ENCODE assay signal across 21 cellular contexts in the genomic region with DNA sequence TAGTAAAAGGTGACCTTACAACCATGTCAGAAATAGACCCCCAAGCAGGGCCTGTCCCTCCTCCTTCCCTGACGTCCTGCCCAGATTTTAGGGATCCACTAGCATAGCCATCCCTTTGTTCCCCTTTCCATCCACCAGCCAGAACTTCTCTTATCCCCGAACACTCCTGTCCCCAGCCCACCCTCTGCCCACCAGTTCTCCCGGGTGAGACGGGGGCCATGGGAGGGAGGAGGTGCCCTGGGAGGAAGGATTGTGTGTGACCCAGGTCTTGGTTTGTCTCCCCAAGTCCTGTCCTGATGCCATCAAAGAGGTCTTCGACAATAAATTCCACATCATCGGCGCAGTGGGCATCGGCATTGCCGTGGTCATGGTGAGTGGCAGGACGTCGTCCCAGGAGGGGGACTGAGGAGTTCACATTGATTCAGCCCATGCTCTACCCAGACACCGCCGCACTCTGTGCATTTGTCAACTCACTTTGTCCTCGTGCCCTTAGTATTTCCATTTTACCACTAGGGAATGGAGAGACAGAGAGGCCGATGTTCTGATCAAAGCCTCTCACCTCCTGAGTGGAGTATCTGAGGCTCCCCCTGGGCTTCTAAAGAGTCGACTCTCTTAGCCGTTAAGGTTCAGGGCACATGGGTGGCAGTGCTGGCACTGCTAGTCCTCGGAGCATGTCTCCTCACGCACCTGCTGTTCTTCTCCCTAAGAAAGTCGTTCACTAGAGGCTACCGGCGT. TPM values are rescaled to one million over a fixed set of nuclear protein-coding genes. Genes with fewer than 3 reads are reported as not detected.
DNase-seq lines count a peak whose midpoint lies in the region; ATAC-seq, FAIRE-seq and TF ChIP-seq lines count a peak whose summit lies in the region.
"Had no signal": no experiment of that assay in that cellular context is flagged by ENCODE, and none has a peak within 500 bp of the region (broad histone marks: within the 10 kb centered on the region; RNA-seq: fewer than 3 reads in every experiment).

No MANE protein-coding gene starts in this region.

- POLR2A ChIA-PET in MCF 10A (lab: Yijun Ruan, JAX): no interaction called here

- WGBS in esophagus, 2 donors: 74 to 78% methylated on average over 22 of the region's 22 CpGs
- 88 to 89% methylated on average over 22 of the region's 22 CpGs for WGBS in pancreas, 2 donors

- no peaks in the 10 kb centered on the region for H3K27me3 ChIP-seq in breast epithelium
- no peaks in the 10 kb centered on the region for H3K27me3 ChIP-seq in esophagus (ENCODE audit: control insufficient read depth in 1 of 2, insufficient read depth in 2 of 2, low read length in 2 of 2)
- H3K27me3 ChIP-seq in pancreas: no peaks in the 10 kb centered on the region
- H3K27me3 ChIP-seq: spleen, tibial artery had no signal

- TF ChIP-seq CTCF in breast epithelium (IDR thresholded peaks at IDR 0.05) (no peak), MCF 10A (IDR thresholded peaks at IDR 0.05; ENCODE audit: unreplicated experiment) (no peak), pancreas (IDR thresholded peaks at IDR 0.05) (no peak), type B pancreatic cell (conservative IDR thresholded peaks at IDR 0.05) (no peak)

- no peak overlapping the region for H3K27ac Mint-ChIP-seq in MCF 10A (ENCODE audit: low read depth, unreplicated experiment)
- H3K27ac Mint-ChIP-seq in type B pancreatic cell: peak overlapping the region; percentile 87
- H3K27ac Mint-ChIP-seq: activated naive CD8-positive, alpha-beta T cell treated with anti-CD3 and anti-CD28 coated beads for 36 hours; activated T-cell treated with anti-CD3 and anti-CD28 coated beads, Interleukin-2, amount 50 U/mL, for 72 hours had no signal

- H3K4me1 ChIP-seq in breast epithelium (peaks cover 3 to 33% of the 10 kb centered on the region in 2 donors), esophagus (ENCODE audit: control insufficient read depth in 2 of 2, insufficient read depth in 2 of 2, low read length in 1 of 2) (peaks cover 9 to 28% of the 10 kb centered on the region in 2 donors), pancreas (peaks cover 12 to 28% (median 14%) of the 10 kb centered on the region in 3 donors)

- H3K27me3 Mint-ChIP-seq in MCF 10A (ENCODE audit: insufficient read depth, unreplicated experiment) (no peaks in the 10 kb centered on the region), type B pancreatic cell (peaks cover 3% of the 10 kb centered on the region)
- H3K27me3 Mint-ChIP-seq: activated naive CD8-positive, alpha-beta T cell treated with anti-CD3 and anti-CD28 coated beads for 36 hours had no signal

- DNase-seq in breast epithelium (ENCODE audit: low spot score in 2 of 2) (no peak), MCF 10A (ENCODE audit: unreplicated experiment) (no peak), pancreas (peak in 1 of 6 donors; percentile 25), type B pancreatic cell (ENCODE audit: extremely low spot score, unreplicated experiment) (no peak), HCEC 1CT (no peak)
- DNase-seq: activated CD4-positive, alpha-beta T cell treated with anti-CD3 and anti-CD28 coated beads, Interleukin-2, amount 50 U/mL, for 4 hours; activated naive CD8-positive, alpha-beta T cell treated with anti-CD3 and anti-CD28 coated beads for 36 hours; activated T-cell treated with anti-CD3 and anti-CD28 coated beads, Interleukin-2, amount 50 U/mL, for 72 hours; effector CD8-positive, alpha-beta T cell; H9; midbrain; occipital lobe; tibial artery had no signal

- no peak for TF ChIP-seq POLR2A in breast epithelium (IDR thresholded peaks at IDR 0.05)

- H3K4me3 Mint-ChIP-seq in MCF 10A (ENCODE audit: unreplicated experiment) (no peak overlapping the region), type B pancreatic cell (peak overlapping the region; percentile 62)
- H3K4me3 Mint-ChIP-seq: activated naive CD8-positive, alpha-beta T cell treated with anti-CD3 and anti-CD28 coated beads for 36 hours; activated T-cell treated with anti-CD3 and anti-CD28 coated beads, Interleukin-2, amount 50 U/mL, for 72 hours; CD14-positive monocyte; H9 had no signal

- ATAC-seq in pancreas: no peak
- ATAC-seq in GM18502 (IDR thresholded peaks at IDR 0.05; ENCODE audit: poor library complexity, unreplicated experiment): no peak
- no peak for ATAC-seq in SK-N-SH treated with all-trans-retinoic acid at 6 μM for 48 hours
- ATAC-seq: activated T-cell treated with anti-CD3 and anti-CD28 coated beads, Interleukin-2, amount 50 U/mL, for 72 hours had no signal

- H3K9me3 ChIP-seq in breast epithelium (no peaks in the 10 kb centered on the region), esophagus (ENCODE audit: control insufficient read depth in 2 of 2, insufficient read depth in 1 of 2, low read depth in 1 of 2, low read length in 1 of 2) (no peaks in the 10 kb centered on the region), pancreas (no peaks in the 10 kb centered on the region)
- H3K9me3 ChIP-seq: spleen, tibial artery had no signal

- CTCF ChIA-PET in MCF 10A (lab: Yijun Ruan, JAX): no interaction called here

- peaks cover 49% of the 10 kb centered on the region for H3K36me3 Mint-ChIP-seq in MCF 10A (ENCODE audit: insufficient read depth, unreplicated experiment)
- H3K36me3 Mint-ChIP-seq in type B pancreatic cell: peaks cover 43% of the 10 kb centered on the region
- H3K36me3 Mint-ChIP-seq: activated naive CD8-positive, alpha-beta T cell treated with anti-CD3 and anti-CD28 coated beads for 36 hours had no signal

- H3K9me3 Mint-ChIP-seq in MCF 10A (ENCODE audit: unreplicated experiment) (no peaks in the 10 kb centered on the region), type B pancreatic cell (no peaks in the 10 kb centered on the region)
- H3K9me3 Mint-ChIP-seq: activated naive CD8-positive, alpha-beta T cell treated with anti-CD3 and anti-CD28 coated beads for 36 hours; activated T-cell treated with anti-CD3 and anti-CD28 coated beads, Interleukin-2, amount 50 U/mL, for 72 hours; CD14-positive monocyte; H9 had no signal

- H3K27ac ChIP-seq in breast epithelium: peak overlapping the region; percentile 91 to 96
- peak overlapping the region; percentile 40 to 63 for H3K27ac ChIP-seq in esophagus (ENCODE audit: low read depth in 2 of 2, low read length in 1 of 2)
- H3K27ac ChIP-seq in pancreas: peak overlapping the region in 3 of 4 donors; percentile 17 to 60 (median 58)
- H3K27ac ChIP-seq: tibial artery had no signal

- intact Hi-C loops in breast epithelium (cut with DNase I; ENCODE audit: low total_unique reads): no loop called here
- intact Hi-C loops in MCF 10A (cut with micrococcal nuclease): no loop called here
- intact Hi-C loops in pancreas (cut with DNase I): no loop called here

- H3K4me3 ChIP-seq in breast epithelium (no peak overlapping the region), esophagus (ENCODE audit: low read depth in 1 of 2, low read length in 2 of 2) (no peak overlapping the region), pancreas (no peak overlapping the region)
- H3K4me3 ChIP-seq: spleen, tibial artery had no signal

- BruUV-seq in MCF 10A (replicated peaks; lab: Mats Ljungman, UMichigan): no TSS peak

- FAIRE-seq in pancreas (lab: Jason Lieb, UNC): no peak
- FAIRE-seq: A204.1, GM18507, TTC549 had no signal

- H3K36me3 ChIP-seq in breast epithelium (no peaks in the 10 kb centered on the region), esophagus (ENCODE audit: control insufficient read depth in 2 of 2, insufficient read depth in 2 of 2, low read length in 1 of 2) (peaks cover 10 to 51% of the 10 kb centered on the region in 2 donors), pancreas (peaks cover 0 to 11% (median 0%) of the 10 kb centered on the region in 3 donors)

- H3K4me1 Mint-ChIP-seq in MCF 10A (ENCODE audit: insufficient read depth, unreplicated experiment) (peaks cover 10% of the 10 kb centered on the region), type B pancreatic cell (ENCODE audit: unreplicated experiment) (peaks cover 36% of the 10 kb centered on the region)

TF ChIP-seq in SK-N-SH treated with all-trans-retinoic acid at 6 μM for 48 hours, 23 proteins besides CTCF, POLR2A, EP300 and RAD21:
- TF ChIP-seq BACH2 (CRISPR knock-in tag; IDR thresholded peaks at IDR 0.05; ENCODE audit: borderline replicate concordance): no peak
- no peak for TF ChIP-seq CSDC2 (CRISPR knock-in tag; IDR thresholded peaks at IDR 0.05)
- no peak for TF ChIP-seq GLIS3 (CRISPR knock-in tag; IDR thresholded peaks at IDR 0.05)
- TF ChIP-seq SNAI2 (CRISPR knock-in tag; IDR thresholded peaks at IDR 0.05): no peak
- no peak for TF ChIP-seq ZFP30 (CRISPR knock-in tag; IDR thresholded peaks at IDR 0.05)
- TF ChIP-seq ZNF565 (CRISPR knock-in tag; conservative IDR thresholded peaks at IDR 0.05; ENCODE audit: low read depth): no peak
- TF ChIP-seq ZNF8 (CRISPR knock-in tag; IDR thresholded peaks at IDR 0.05): no peak
- no peak for TF ChIP-seq TOX (CRISPR knock-in tag; IDR thresholded peaks at IDR 0.05; ENCODE audit: borderline replicate concordance)
- TF ChIP-seq ISL1 (CRISPR knock-in tag; IDR thresholded peaks at IDR 0.05): no peak
- TF ChIP-seq RARB (CRISPR knock-in tag; IDR thresholded peaks at IDR 0.05): no peak
TF ChIP-seq in SK-N-SH treated with all-trans-retinoic acid at 6 μM for 48 hours: peak in this region for 0.

RNA-seq across cellular contexts. Expression of a gene that starts 35.9 kb away (rescaled TPM):
- total RNA-seq in breast epithelium (100 to 1,000 TPM in 2 of 3 donors, 10 to 100 TPM in 1; 91.1 to 436 (median 243) TPM), MCF 10A (2022) (31.1 and 40.7 TPM in 2 replicates), pancreas (100 to 1,000 TPM in 1 of 6 donors, 10 to 100 TPM in 5; 28.6 to 108 (median 33.8) TPM), type B pancreatic cell (ENCODE audit: low replicate concordance) (120 and 807 TPM in 2 replicates)
- polyA plus RNA-seq in esophagus (100 to 1,000 TPM; 467 to 898 TPM), pancreas (10 to 100 TPM; 25.1 to 85.6 TPM)
